32 cellular contexts compared by ENCODE assay signal in the genomic region with DNA sequence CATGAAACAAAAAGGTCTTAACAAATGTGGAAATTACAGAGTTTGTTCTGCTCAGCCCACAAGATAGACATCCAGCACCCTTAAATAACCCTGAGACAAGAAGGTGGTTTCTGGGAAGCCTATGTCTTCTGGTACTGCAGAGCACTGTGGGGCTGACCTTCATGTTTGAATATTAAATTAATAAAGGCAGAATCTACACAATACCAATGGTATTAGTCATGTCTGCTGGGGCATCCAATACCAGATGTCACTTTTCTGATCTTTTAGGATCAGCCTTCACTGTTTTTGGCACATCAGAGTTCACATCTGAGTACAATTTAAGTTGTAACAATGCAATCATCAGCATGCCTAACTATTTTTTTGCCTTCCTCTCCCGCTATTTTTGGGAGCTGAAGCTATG.
"Had no signal": no experiment of that assay in that cellular context is flagged by ENCODE, and none has a peak within 500 bp of the region (broad histone marks: within the 10 kb centered on the region; RNA-seq: fewer than 3 reads in every experiment).

No MANE protein-coding gene starts in this region.

- H3K27me3 ChIP-seq: brain microvascular endothelial cell, left lung, stomach, suprapubic skin, transverse colon had no signal

- H3K9me3 ChIP-seq: transverse colon had no signal

- ATAC-seq: activated CD4-positive, CD25-positive, alpha-beta regulatory T cell treated with anti-CD3 and anti-CD28 coated beads, Interleukin-2, amount 50 U/mL, for 24 hours; activated CD8-positive, alpha-beta memory T cell treated with anti-CD3 and anti-CD28 coated beads, Interleukin-2, amount 10 ng/mL, durations not matched to agents 7 days and 5 days; activated CD8-positive, alpha-beta T cell treated with anti-CD3 and anti-CD28 coated beads for 36 hours; activated naive CD8-positive, alpha-beta T cell treated with anti-CD3 and anti-CD28 coated beads, Interleukin-2, amount 50 U/mL, for 24 hours; esophagus mucosa; left lung; naive thymus-derived CD4-positive, alpha-beta T cell; sciatic nerve; stimulated activated memory B cell treated with anti-CD40 and anti-IgM and Interleukin-4, amounts not matched to agents 10 μg/mL and 1 μg/mL and 100 μg/mL, for 72 hours had no signal

- H3K27me3 Mint-ChIP-seq: activated CD4-positive, alpha-beta T cell treated with anti-CD3 and anti-CD28 coated beads, Interleukin-2, amount 10 ng/mL, durations not matched to agents 7 days and 5 days; activated CD8-positive, alpha-beta memory T cell treated with anti-CD3 and anti-CD28 coated beads, Interleukin-2, amount 10 ng/mL, durations not matched to agents 7 days and 5 days; activated CD8-positive, alpha-beta T cell treated with anti-CD3 and anti-CD28 coated beads for 36 hours; activated naive CD8-positive, alpha-beta T cell treated with anti-CD3 and anti-CD28 coated beads, Interleukin-2, amount 50 U/mL, for 24 hours; naive thymus-derived CD4-positive, alpha-beta T cell; stimulated activated memory B cell treated with anti-CD40 and anti-IgM and Interleukin-4, amounts not matched to agents 10 μg/mL and 1 μg/mL and 100 μg/mL, for 72 hours had no signal

- DNase-seq: activated CD4-positive, alpha-beta T cell treated with anti-CD3 and anti-CD28 coated beads, Interleukin-2, amount 10 ng/mL, durations not matched to agents 7 days and 5 days; activated CD8-positive, alpha-beta memory T cell treated with anti-CD3 and anti-CD28 coated beads, Interleukin-2, amount 10 ng/mL, durations not matched to agents 7 days and 5 days; activated CD8-positive, alpha-beta T cell treated with anti-CD3 and anti-CD28 coated beads for 36 hours; activated gamma-delta T cell; activated naive CD4-positive, alpha-beta T cell treated with anti-CD3 and anti-CD28 coated beads, Interleukin-2, amount 50 U/mL, for 16 hours; activated naive CD8-positive, alpha-beta T cell treated with anti-CD3 and anti-CD28 coated beads, Interleukin-2, amount 50 U/mL, for 24 hours; activated T-cell treated with anti-CD3 and anti-CD28 coated beads for 4 hours; aorta; brain microvascular endothelial cell; caudate nucleus; effector memory CD4-positive, alpha-beta T cell; hippocampal formation; kidney glomerular epithelial cell; left lung; naive thymus-derived CD4-positive, alpha-beta T cell; occipital lobe; posterior cingulate gyrus; stimulated activated CD4-positive, alpha-beta T cell treated with anti-CD3 and anti-CD28 coated beads, Interleukin-15, amount 100 ng/mL, for 24 hours; stomach; transverse colon had no signal

- H3K36me3 Mint-ChIP-seq: activated CD8-positive, alpha-beta memory T cell treated with anti-CD3 and anti-CD28 coated beads, Interleukin-2, amount 10 ng/mL, durations not matched to agents 7 days and 5 days; stimulated activated memory B cell treated with anti-CD40 and anti-IgM and Interleukin-4, amounts not matched to agents 10 μg/mL and 1 μg/mL and 100 μg/mL, for 72 hours had no signal

- H3K9me3 Mint-ChIP-seq: activated CD4-positive, alpha-beta T cell treated with anti-CD3 and anti-CD28 coated beads, Interleukin-2, amount 10 ng/mL, durations not matched to agents 7 days and 5 days; activated T-helper 1 cell treated with anti-CD3 and anti-CD28 coated beads, Interleukin-12 subunit alpha, Interleukin-12 subunit beta, Interleukin-2, Interleukin-4 antibody, amounts not matched to agents 30 ng/mL and 10 ng/mL and 1 ng/mL, durations not matched to agents 14 hours and 24 hours and 36 hours had no signal

- H3K4me1 ChIP-seq: left lung, stomach, suprapubic skin, transverse colon had no signal

- H3K4me2 ChIP-seq: smooth muscle cell had no signal

- H3K4me3 ChIP-seq: left lung, lung, smooth muscle cell, stomach, suprapubic skin, transverse colon had no signal

- H3K36me3 ChIP-seq: brain microvascular endothelial cell, left lung, stomach, suprapubic skin, transverse colon had no signal

- FAIRE-seq: frontal cortex, urothelium cell line had no signal

- H3K4me1 Mint-ChIP-seq: activated CD4-positive, alpha-beta T cell treated with anti-CD3 and anti-CD28 coated beads, Interleukin-2, amount 10 ng/mL, durations not matched to agents 7 days and 5 days; activated CD8-positive, alpha-beta memory T cell treated with anti-CD3 and anti-CD28 coated beads, Interleukin-2, amount 10 ng/mL, durations not matched to agents 7 days and 5 days; activated naive CD8-positive, alpha-beta T cell treated with anti-CD3 and anti-CD28 coated beads, Interleukin-2, amount 50 U/mL, for 24 hours; neural crest cell; stimulated activated memory B cell treated with anti-CD40 and anti-IgM and Interleukin-4, amounts not matched to agents 10 μg/mL and 1 μg/mL and 100 μg/mL, for 72 hours had no signal

- H3K4me3 Mint-ChIP-seq: activated CD4-positive, alpha-beta T cell treated with anti-CD3 and anti-CD28 coated beads, Interleukin-2, amount 10 ng/mL, durations not matched to agents 7 days and 5 days; activated CD8-positive, alpha-beta memory T cell treated with anti-CD3 and anti-CD28 coated beads, Interleukin-2, amount 10 ng/mL, durations not matched to agents 7 days and 5 days; activated CD8-positive, alpha-beta T cell treated with anti-CD3 and anti-CD28 coated beads for 36 hours; activated naive CD8-positive, alpha-beta T cell treated with anti-CD3 and anti-CD28 coated beads, Interleukin-2, amount 50 U/mL, for 24 hours; activated T-helper 1 cell treated with anti-CD3 and anti-CD28 coated beads, Interleukin-12 subunit alpha, Interleukin-12 subunit beta, Interleukin-2, Interleukin-4 antibody, amounts not matched to agents 30 ng/mL and 10 ng/mL and 1 ng/mL, durations not matched to agents 14 hours and 24 hours and 36 hours; naive thymus-derived CD4-positive, alpha-beta T cell; neural crest cell; stimulated activated memory B cell treated with anti-CD40 and anti-IgM and Interleukin-4, amounts not matched to agents 10 μg/mL and 1 μg/mL and 100 μg/mL, for 72 hours had no signal

- H3K27ac ChIP-seq: brain microvascular endothelial cell, left lung, stomach, suprapubic skin, transverse colon, VCaP had no signal

- H3K27ac Mint-ChIP-seq: activated CD4-positive, alpha-beta T cell treated with anti-CD3 and anti-CD28 coated beads, Interleukin-2, amount 10 ng/mL, durations not matched to agents 7 days and 5 days; activated CD8-positive, alpha-beta memory T cell treated with anti-CD3 and anti-CD28 coated beads, Interleukin-2, amount 10 ng/mL, durations not matched to agents 7 days and 5 days; activated CD8-positive, alpha-beta T cell treated with anti-CD3 and anti-CD28 coated beads for 36 hours; activated naive CD8-positive, alpha-beta T cell treated with anti-CD3 and anti-CD28 coated beads, Interleukin-2, amount 50 U/mL, for 24 hours; activated T-helper 1 cell treated with anti-CD3 and anti-CD28 coated beads, Interleukin-12 subunit alpha, Interleukin-12 subunit beta, Interleukin-2, Interleukin-4 antibody, amounts not matched to agents 30 ng/mL and 10 ng/mL and 1 ng/mL, durations not matched to agents 14 hours and 24 hours and 36 hours; naive thymus-derived CD4-positive, alpha-beta T cell; stimulated activated memory B cell treated with anti-CD40 and anti-IgM and Interleukin-4, amounts not matched to agents 10 μg/mL and 1 μg/mL and 100 μg/mL, for 72 hours had no signal
